8 cellular contexts compared by ENCODE assay signal in genomic region chr18:11852048-11852341, GRCh38. TPM values are rescaled to one million over a fixed set of nuclear protein-coding genes. Genes with fewer than 3 reads are reported as not detected.
DNase-seq lines count a peak whose midpoint lies in the region; ATAC-seq and TF ChIP-seq lines count a peak whose summit lies in the region.

No MANE protein-coding gene starts in this region.

- TF ChIP-seq POLR2A in sigmoid colon (IDR thresholded peaks at IDR 0.05), result no peak

- intact Hi-C loops in sigmoid colon (cut with DNase I), result loop anchor here (5.0 to 10.0 kb wide), 7 partner anchors 120 to 1095 kb away; partner anchors contain the start of genes CEP76, IMPA2, PSMG2 and SEH1L

- peaks cover 0 to 41% (median 33%) of the 10 kb centered on the region in 4 donors for H3K4me1 ChIP-seq in sigmoid colon

- peak overlapping the region; percentile 93 to 99 (median 94) for H3K27ac ChIP-seq in sigmoid colon

- H3K4me3 ChIP-seq in GM12864 (ENCODE audit: low read depth, low read length) (peak overlapping the region; percentile 82), fibroblast of pulmonary artery (replicated peaks; ENCODE audit: low read depth, low read length) (peak overlapping the region; percentile 100), sigmoid colon (peak overlapping the region; percentile 72 to 94 (median 88))

- no peaks in the 10 kb centered on the region for H3K9me3 ChIP-seq in sigmoid colon

- TF ChIP-seq EP300 in sigmoid colon (IDR thresholded peaks at IDR 0.05), result no peak

- 0 to 2% methylated on average over 9 of the region's 9 CpGs for WGBS in sigmoid colon, 2 donors

- TF ChIP-seq CTCF in GM12864 (IDR thresholded peaks at IDR 0.05; ENCODE audit: low read depth, low read length, missing control alignments) (no peak), fibroblast of pulmonary artery (IDR thresholded peaks at IDR 0.05; ENCODE audit: low read length, missing control alignments) (no peak), sigmoid colon (IDR thresholded peaks at IDR 0.05) (no peak)

- ATAC-seq in GM19324 (IDR thresholded peaks at IDR 0.05; ENCODE audit: low FRiP score, unreplicated experiment), result no peak
- ATAC-seq in GM21423 (IDR thresholded peaks at IDR 0.05; ENCODE audit: unreplicated experiment), result no peak

- no peaks in the 10 kb centered on the region for H3K27me3 ChIP-seq in sigmoid colon

- peaks cover 0 to 8% (median 0%) of the 10 kb centered on the region in 4 donors for H3K36me3 ChIP-seq in sigmoid colon

- no peak for DNase-seq in GM12864 (ENCODE audit: low read depth)
- peak; percentile 45 for DNase-seq in T follicular helper cell (ENCODE audit: low read depth)
- DNase-seq in fibroblast of pulmonary artery (ENCODE audit: low read depth), result no peak
- DNase-seq in sigmoid colon, result no peak
- DNase-seq in glomerular visceral epithelial cell (ENCODE audit: extremely low spot score), result no peak
- DNase-seq in activated CD4-positive, CD25-positive, alpha-beta regulatory T cell treated with anti-CD3 and anti-CD28 coated beads, Interleukin-2, amount 50 U/mL, for 72 hours, result no peak

RNA-seq across cellular contexts. Expression of gene CHMP1B, which starts 0.8 kb away (rescaled TPM):
- total RNA-seq in sigmoid colon, result 10 to 100 TPM; 32.1 to 47.1 (median 38.2) TPM
- 100 to 1,000 TPM in 1 of 3 donors, 10 to 100 TPM in 2; 44.8 to 101 (median 75.1) TPM for polyA plus RNA-seq in sigmoid colon

RNA-seq across cellular contexts. Expression of gene MPPE1, which starts 56.1 kb away (rescaled TPM):
- 10 to 100 TPM; 16.4 to 32.7 (median 22.1) TPM for total RNA-seq in sigmoid colon
- 10 to 100 TPM; 19.4 to 34.6 (median 24.0) TPM for polyA plus RNA-seq in sigmoid colon
